In the genomic region with DNA sequence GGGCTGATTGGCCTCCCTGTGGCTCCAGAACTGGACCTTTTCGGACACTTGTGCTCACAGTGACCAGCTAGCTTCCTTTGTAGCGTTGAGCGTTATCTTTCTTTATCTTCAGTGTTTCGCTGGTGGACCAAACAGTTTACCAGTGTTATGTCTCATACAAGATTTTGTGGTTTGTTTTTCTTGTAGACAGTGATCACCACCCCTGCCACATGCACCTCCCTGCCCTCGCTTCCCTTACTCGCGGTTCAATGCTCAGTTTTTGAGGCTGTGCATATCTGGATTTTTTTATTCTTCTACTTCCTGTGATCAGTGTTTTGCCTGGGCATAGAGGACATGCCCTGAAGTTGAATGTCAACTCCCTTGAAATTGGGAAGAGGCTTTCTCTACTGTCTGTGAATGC, we compare ENCODE assay signal across 1 cellular context.
TF ChIP-seq lines count a peak whose summit lies in the region.

No MANE protein-coding gene starts in this region.

TF ChIP-seq in K562, 482 proteins besides CTCF, POLR2A, EP300 and RAD21:
- TF ChIP-seq DNMT1 (IDR thresholded peaks at IDR 0.05) (no peak), POLR2AphosphoS2 (IDR thresholded peaks at IDR 0.05; ENCODE audit: low read length) (no peak), NFXL1 (CRISPR knock-in tag; IDR thresholded peaks at IDR 0.05) (no peak), ELF4 (CRISPR knock-in tag; IDR thresholded peaks at IDR 0.05) (no peak), CREBBP (IDR thresholded peaks at IDR 0.05; ENCODE audit: low read depth, low read length) (no peak), CHD2 (IDR thresholded peaks at IDR 0.05; ENCODE audit: low read depth, low read length) (no peak), PTRF (tag; IDR thresholded peaks at IDR 0.05) (no peak), SRSF1 (IDR thresholded peaks at IDR 0.05; ENCODE audit: low read depth, low read length) (no peak), RFX1 (IDR thresholded peaks at IDR 0.05) (no peak), NEUROD1 (IDR thresholded peaks at IDR 0.05; ENCODE audit: borderline replicate concordance, low read depth, low read length, partially characterized antibody) (no peak), ZNF239 (CRISPR knock-in tag; IDR thresholded peaks at IDR 0.05) (no peak), ZNF561 (CRISPR knock-in tag; conservative IDR thresholded peaks at IDR 0.05) (no peak), MAZ (CRISPR knock-in tag; conservative IDR thresholded peaks at IDR 0.05 in 1 of 2, IDR thresholded peaks at IDR 0.05 in 1 of 2) (no peak)
- TF ChIP-seq, protein P1, sequence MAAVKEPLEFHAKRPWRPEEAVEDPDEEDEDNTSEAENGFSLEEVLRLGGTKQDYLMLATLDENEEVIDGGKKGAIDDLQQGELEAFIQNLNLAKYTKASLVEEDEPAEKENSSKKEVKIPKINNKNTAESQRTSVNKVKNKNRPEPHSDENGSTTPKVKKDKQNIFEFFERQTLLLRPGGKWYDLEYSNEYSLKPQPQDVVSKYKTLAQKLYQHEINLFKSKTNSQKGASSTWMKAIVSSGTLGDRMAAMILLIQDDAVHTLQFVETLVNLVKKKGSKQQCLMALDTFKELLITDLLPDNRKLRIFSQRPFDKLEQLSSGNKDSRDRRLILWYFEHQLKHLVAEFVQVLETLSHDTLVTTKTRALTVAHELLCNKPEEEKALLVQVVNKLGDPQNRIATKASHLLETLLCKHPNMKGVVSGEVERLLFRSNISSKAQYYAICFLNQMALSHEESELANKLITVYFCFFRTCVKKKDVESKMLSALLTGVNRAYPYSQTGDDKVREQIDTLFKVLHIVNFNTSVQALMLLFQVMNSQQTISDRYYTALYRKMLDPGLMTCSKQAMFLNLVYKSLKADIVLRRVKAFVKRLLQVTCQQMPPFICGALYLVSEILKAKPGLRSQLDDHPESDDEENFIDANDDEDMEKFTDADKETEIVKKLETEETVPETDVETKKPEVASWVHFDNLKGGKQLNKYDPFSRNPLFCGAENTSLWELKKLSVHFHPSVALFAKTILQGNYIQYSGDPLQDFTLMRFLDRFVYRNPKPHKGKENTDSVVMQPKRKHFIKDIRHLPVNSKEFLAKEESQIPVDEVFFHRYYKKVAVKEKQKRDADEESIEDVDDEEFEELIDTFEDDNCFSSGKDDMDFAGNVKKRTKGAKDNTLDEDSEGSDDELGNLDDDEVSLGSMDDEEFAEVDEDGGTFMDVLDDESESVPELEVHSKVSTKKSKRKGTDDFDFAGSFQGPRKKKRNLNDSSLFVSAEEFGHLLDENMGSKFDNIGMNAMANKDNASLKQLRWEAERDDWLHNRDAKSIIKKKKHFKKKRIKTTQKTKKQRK (IDR thresholded peaks at IDR 0.05; ENCODE audit: borderline replicate concordance, low read depth, low read length): no peak
- TF ChIP-seq, protein P2, sequence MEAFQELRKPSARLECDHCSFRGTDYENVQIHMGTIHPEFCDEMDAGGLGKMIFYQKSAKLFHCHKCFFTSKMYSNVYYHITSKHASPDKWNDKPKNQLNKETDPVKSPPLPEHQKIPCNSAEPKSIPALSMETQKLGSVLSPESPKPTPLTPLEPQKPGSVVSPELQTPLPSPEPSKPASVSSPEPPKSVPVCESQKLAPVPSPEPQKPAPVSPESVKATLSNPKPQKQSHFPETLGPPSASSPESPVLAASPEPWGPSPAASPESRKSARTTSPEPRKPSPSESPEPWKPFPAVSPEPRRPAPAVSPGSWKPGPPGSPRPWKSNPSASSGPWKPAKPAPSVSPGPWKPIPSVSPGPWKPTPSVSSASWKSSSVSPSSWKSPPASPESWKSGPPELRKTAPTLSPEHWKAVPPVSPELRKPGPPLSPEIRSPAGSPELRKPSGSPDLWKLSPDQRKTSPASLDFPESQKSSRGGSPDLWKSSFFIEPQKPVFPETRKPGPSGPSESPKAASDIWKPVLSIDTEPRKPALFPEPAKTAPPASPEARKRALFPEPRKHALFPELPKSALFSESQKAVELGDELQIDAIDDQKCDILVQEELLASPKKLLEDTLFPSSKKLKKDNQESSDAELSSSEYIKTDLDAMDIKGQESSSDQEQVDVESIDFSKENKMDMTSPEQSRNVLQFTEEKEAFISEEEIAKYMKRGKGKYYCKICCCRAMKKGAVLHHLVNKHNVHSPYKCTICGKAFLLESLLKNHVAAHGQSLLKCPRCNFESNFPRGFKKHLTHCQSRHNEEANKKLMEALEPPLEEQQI (IDR thresholded peaks at IDR 0.05): no peak
